8 cellular contexts compared by ENCODE assay signal in the genomic region with DNA sequence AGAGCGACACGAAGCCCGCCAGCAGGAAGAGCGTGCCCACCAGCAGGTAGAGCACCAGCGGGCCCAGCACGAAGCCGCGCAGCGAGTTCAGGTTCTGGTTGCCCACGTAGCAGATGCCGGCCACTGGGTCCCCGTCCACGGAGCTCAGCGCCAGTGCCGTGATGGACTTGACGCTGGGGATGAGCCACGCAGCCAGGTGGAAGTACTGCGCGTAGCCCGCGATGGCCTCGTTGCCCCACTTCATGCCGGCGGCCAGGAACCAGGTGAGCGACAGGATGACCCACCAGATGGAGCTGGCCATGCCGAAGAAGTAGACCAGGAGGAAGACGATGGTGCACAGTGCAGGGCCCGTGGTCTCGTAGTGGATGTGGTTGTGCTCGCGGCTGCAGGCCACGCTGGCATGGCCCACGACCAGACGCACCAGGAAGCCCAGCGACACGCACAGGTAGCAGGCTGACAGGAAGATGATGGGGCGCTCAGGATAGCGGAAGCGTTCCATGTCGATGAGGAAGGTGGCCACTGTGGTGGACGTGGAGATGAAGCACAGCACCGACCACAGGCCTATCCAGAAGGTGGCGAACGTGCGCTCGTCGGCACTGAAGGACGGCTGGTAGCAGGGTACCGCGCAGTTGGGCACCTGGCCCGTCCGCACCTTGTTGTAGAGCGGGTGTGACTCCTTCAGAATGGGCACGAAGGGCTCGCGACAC. TPM values are rescaled to one million over a fixed set of nuclear protein-coding genes. Genes with fewer than 3 reads are reported as not detected.
DNase-seq lines count a peak whose midpoint lies in the region; ATAC-seq, FAIRE-seq and TF ChIP-seq lines count a peak whose summit lies in the region.

No MANE protein-coding gene starts in this region.

- no peak overlapping the region for H3K27ac ChIP-seq in iPS-18a (ENCODE audit: low read length)
- H3K27ac ChIP-seq in skeletal muscle tissue (ENCODE audit: low read depth, low read length), result no peak overlapping the region

- ATAC-seq in activated naive CD8-positive, alpha-beta T cell treated with anti-CD3 and anti-CD28 coated beads, Interleukin-2, amount 50 U/mL, for 24 hours, result no peak
- ATAC-seq in GM19455 (IDR thresholded peaks at IDR 0.05; ENCODE audit: unreplicated experiment), result no peak

- H3K4me1 ChIP-seq in iPS-18a (ENCODE audit: control insufficient read depth, low read depth, low read length), result peaks cover 53% of the 10 kb centered on the region
- peaks cover 27 to 48% (median 31%) of the 10 kb centered on the region in 3 donors for H3K4me1 ChIP-seq in skeletal muscle tissue (ENCODE audit: control insufficient read depth in 3 of 3, insufficient read depth in 3 of 3, low read length in 3 of 3)

- H3K9me3 Mint-ChIP-seq in activated naive CD8-positive, alpha-beta T cell treated with anti-CD3 and anti-CD28 coated beads, Interleukin-2, amount 50 U/mL, for 24 hours, result no peaks in the 10 kb centered on the region

- H3K4me3 ChIP-seq in H7 (ENCODE audit: insufficient read depth, low read depth, low read length) (peak overlapping the region; percentile 99), iPS-18a (ENCODE audit: low read length) (peak overlapping the region; percentile 91), skeletal muscle tissue (ENCODE audit: low read length in 3 of 3) (peak overlapping the region; percentile 87 to 92 (median 89))

- H3K9me3 ChIP-seq in iPS-18a (ENCODE audit: control insufficient read depth, low read depth, low read length), result no peaks in the 10 kb centered on the region
- H3K9me3 ChIP-seq in skeletal muscle tissue (ENCODE audit: control insufficient read depth in 3 of 3, low read length in 3 of 3), result no peaks in the 10 kb centered on the region

- H3K27me3 ChIP-seq in H7 (ENCODE audit: control insufficient read depth, insufficient read depth, low read length) (no peaks in the 10 kb centered on the region), iPS-18a (ENCODE audit: control insufficient read depth, insufficient read depth, low read length) (peaks cover 36% of the 10 kb centered on the region), skeletal muscle tissue (ENCODE audit: control insufficient read depth in 3 of 3, insufficient read depth in 3 of 3, low read length in 3 of 3) (no peaks in the 10 kb centered on the region)

- H3K36me3 ChIP-seq in H7 (replicated peaks; ENCODE audit: control insufficient read depth, insufficient read depth, low read length), result peaks cover 40% of the 10 kb centered on the region
- peaks cover 7% of the 10 kb centered on the region for H3K36me3 ChIP-seq in iPS-18a (ENCODE audit: control insufficient read depth, low read depth, low read length)
- peaks cover 7 to 9% (median 9%) of the 10 kb centered on the region in 3 donors for H3K36me3 ChIP-seq in skeletal muscle tissue (ENCODE audit: control insufficient read depth in 3 of 3, insufficient read depth in 3 of 3, low read length in 3 of 3)

- H3K27me3 Mint-ChIP-seq in activated naive CD8-positive, alpha-beta T cell treated with anti-CD3 and anti-CD28 coated beads, Interleukin-2, amount 50 U/mL, for 24 hours, result peaks cover 36% of the 10 kb centered on the region

- FAIRE-seq in GM12892 (lab: Jason Lieb, UNC), result no peak

- H3K36me3 Mint-ChIP-seq in activated naive CD8-positive, alpha-beta T cell treated with anti-CD3 and anti-CD28 coated beads, Interleukin-2, amount 50 U/mL, for 24 hours (ENCODE audit: low read depth), result peaks cover 2% of the 10 kb centered on the region

- peak overlapping the region; percentile 69 for H3K4me3 Mint-ChIP-seq in activated naive CD8-positive, alpha-beta T cell treated with anti-CD3 and anti-CD28 coated beads, Interleukin-2, amount 50 U/mL, for 24 hours

- H3K4me1 Mint-ChIP-seq in activated naive CD8-positive, alpha-beta T cell treated with anti-CD3 and anti-CD28 coated beads, Interleukin-2, amount 50 U/mL, for 24 hours, result peaks cover 35% of the 10 kb centered on the region

- DNase-seq in 8988T (peak; percentile 84), H7 (peak; percentile 73), NCI-H2107 treated with DMSO at 0.1 percent for 48 hours (lab: John Stamatoyannopoulos, UW; ENCODE audit: unreplicated experiment) (no peak), GM12892 (ENCODE audit: insufficient read length) (no peak)
- no peak for DNase-seq in activated naive CD8-positive, alpha-beta T cell treated with anti-CD3 and anti-CD28 coated beads, Interleukin-2, amount 50 U/mL, for 24 hours

- peak overlapping the region; percentile 63 for H3K9ac ChIP-seq in iPS-18a (ENCODE audit: low read length)
- peak overlapping the region in 2 of 3 donors; percentile 85 to 90 for H3K9ac ChIP-seq in skeletal muscle tissue (ENCODE audit: low read depth in 1 of 3, low read length in 3 of 3)

- TF ChIP-seq POLR2A in GM12892 (IDR thresholded peaks at IDR 0.05; ENCODE audit: low read depth, low read length), result no peak

- H3K27ac Mint-ChIP-seq in activated naive CD8-positive, alpha-beta T cell treated with anti-CD3 and anti-CD28 coated beads, Interleukin-2, amount 50 U/mL, for 24 hours, result no peak overlapping the region

RNA-seq across cellular contexts. Expression of gene FZD5, which starts 2.1 kb away (rescaled TPM):
- 102 and 171 TPM in 2 replicates for total RNA-seq in H7 (2014; rRNA removed; shearing (Covaris generic))
- total RNA-seq in skeletal muscle tissue, result 1.0 TPM
- polyA plus RNA-seq in GM12892 (2012; ENCODE audit: missing spikeins), result 0.19 TPM

RNA-seq across cellular contexts. Expression of gene CCNYL1, which starts 56.2 kb away (rescaled TPM):
- 10.9 and 11.5 TPM in 2 replicates for total RNA-seq in H7 (2014; rRNA removed; shearing (Covaris generic))
- 6.3 TPM for total RNA-seq in skeletal muscle tissue
- 3.9 TPM for polyA plus RNA-seq in GM12892 (2012; ENCODE audit: missing spikeins)

Comparison
In these comparisons a context has a peak if more than half of its experiments do, and no peak if none do; other contexts are left out.
1. DNase-seq: peak in 8988T (single experiment) and H7 (single experiment); none in activated naive CD8-positive, alpha-beta T cell treated with anti-CD3 and anti-CD28 coated beads, Interleukin-2, amount 50 U/mL, for 24 hours (single experiment), NCI-H2107 treated with DMSO at 0.1 percent for 48 hours (single experiment) and GM12892 (single experiment).
2. RNA of gene FZD5, which starts 2.1 kb away (total RNA-seq): 102 to 171 TPM in H7; 1.0 TPM in skeletal muscle tissue (single experiment); every median in the first group is over 10 times any median in the second.
3. Peak in every context shown above with its lines, with median percentiles within 50 percentile points of each other: H3K4me3 ChIP-seq.